ENCODE assay signal across 1 cellular context in the genomic region with DNA sequence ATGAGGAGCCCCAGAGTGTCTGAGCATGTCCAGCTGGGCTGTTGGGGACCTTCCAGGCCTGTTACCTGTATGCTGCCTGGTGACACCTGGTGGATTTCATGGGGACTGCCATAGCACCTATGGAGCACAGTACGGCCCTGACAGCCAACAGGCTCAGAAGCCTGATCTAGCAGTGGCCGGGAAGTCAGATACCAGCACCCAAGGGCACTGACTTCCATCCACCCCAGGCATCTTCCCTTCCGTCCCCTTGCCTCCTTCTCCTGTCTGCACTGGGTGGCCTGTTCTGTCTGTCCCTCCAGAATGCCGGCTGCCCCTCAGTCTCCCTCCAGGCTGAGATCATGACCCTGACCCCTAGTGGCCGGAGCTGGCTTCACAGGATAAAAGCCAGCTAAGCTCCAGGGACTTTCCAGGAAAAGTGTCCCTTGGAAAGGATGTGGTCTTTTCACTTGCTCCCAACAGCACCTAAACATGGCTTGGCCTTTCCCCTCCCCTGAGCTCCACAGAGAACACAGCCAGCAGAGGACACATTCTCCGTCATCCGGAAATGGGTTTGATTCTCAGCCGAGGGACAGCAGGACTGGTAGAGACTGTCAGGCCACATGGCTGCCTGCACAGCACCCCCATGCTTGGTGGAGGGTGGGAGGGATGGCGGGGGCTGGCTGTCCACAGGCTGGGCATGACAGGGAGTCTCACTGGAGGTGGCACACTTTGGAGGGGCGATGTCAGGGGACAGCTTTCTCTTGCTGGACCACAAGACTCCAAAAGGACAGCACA.
TF ChIP-seq lines count a peak whose summit lies in the region.

No MANE protein-coding gene starts in this region.

TF ChIP-seq in GM12878, 131 proteins besides CTCF, POLR2A, EP300 and RAD21 (continued from another document):
- TF ChIP-seq, protein P1, sequence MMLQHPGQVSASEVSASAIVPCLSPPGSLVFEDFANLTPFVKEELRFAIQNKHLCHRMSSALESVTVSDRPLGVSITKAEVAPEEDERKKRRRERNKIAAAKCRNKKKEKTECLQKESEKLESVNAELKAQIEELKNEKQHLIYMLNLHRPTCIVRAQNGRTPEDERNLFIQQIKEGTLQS (IDR thresholded peaks at IDR 0.05; ENCODE audit: borderline replicate concordance, extremely low read depth, low read depth, low read length) = no peak
- TF ChIP-seq SMC3 (IDR thresholded peaks at IDR 0.05; ENCODE audit: borderline replicate concordance, low read length) (0 out of 2 replicates have a peak, but pooled peaks have one; percentile 8), YY1 (IDR thresholded peaks at IDR 0.05; ENCODE audit: low read depth, low read length) (peak; percentile 54), MEF2B (IDR thresholded peaks at IDR 0.05; ENCODE audit: partially characterized antibody, poor library complexity, severe bottlenecking) (peak; percentile 50), JUNB (IDR thresholded peaks at IDR 0.05) (no peak), DPF2 (IDR thresholded peaks at IDR 0.05) (0 out of 2 replicates have a peak, but pooled peaks have one; percentile 34), HCFC1 (IDR thresholded peaks at IDR 0.05; ENCODE audit: low read length) (no peak), NBN (IDR thresholded peaks at IDR 0.05) (peak; percentile 93), NR2F1 (conservative IDR thresholded peaks at IDR 0.05) (peak; percentile 53; the same call in 1 of the 2 replicates), RUNX3 (IDR thresholded peaks at IDR 0.05; ENCODE audit: low read length) (0 out of 2 replicates have a peak, but pooled peaks have one; percentile 23), SRF (IDR thresholded peaks at IDR 0.05; ENCODE audit: low read depth in 2 of 2, low read length in 2 of 2) (0 out of 4 replicates have a peak, but pooled peaks of 1 of the 2 experiments have one; percentile 12), SMARCA5 (IDR thresholded peaks at IDR 0.05) (peak; percentile 71; the same call in 1 of the 2 replicates), CHD2 (IDR thresholded peaks at IDR 0.05; ENCODE audit: borderline replicate concordance, low read depth, low read length) (0 out of 2 replicates have a peak, but pooled peaks have one; percentile 35), ZSCAN29 (IDR thresholded peaks at IDR 0.05) (no peak), CBX5 (IDR thresholded peaks at IDR 0.05; ENCODE audit: low read depth) (no peak), NFIC (IDR thresholded peaks at IDR 0.05; ENCODE audit: low read depth, low read length) (no peak), EED (IDR thresholded peaks at IDR 0.05; ENCODE audit: low read depth) (peak; percentile 87), HDGF (IDR thresholded peaks at IDR 0.05) (peak; percentile 83), MTA2 (IDR thresholded peaks at IDR 0.05; ENCODE audit: low read depth) (peak; percentile 28; the same call in 1 of the 2 replicates)
- TF ChIP-seq, protein P2, sequence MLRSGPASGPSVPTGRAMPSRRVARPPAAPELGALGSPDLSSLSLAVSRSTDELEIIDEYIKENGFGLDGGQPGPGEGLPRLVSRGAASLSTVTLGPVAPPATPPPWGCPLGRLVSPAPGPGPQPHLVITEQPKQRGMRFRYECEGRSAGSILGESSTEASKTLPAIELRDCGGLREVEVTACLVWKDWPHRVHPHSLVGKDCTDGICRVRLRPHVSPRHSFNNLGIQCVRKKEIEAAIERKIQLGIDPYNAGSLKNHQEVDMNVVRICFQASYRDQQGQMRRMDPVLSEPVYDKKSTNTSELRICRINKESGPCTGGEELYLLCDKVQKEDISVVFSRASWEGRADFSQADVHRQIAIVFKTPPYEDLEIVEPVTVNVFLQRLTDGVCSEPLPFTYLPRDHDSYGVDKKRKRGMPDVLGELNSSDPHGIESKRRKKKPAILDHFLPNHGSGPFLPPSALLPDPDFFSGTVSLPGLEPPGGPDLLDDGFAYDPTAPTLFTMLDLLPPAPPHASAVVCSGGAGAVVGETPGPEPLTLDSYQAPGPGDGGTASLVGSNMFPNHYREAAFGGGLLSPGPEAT (IDR thresholded peaks at IDR 0.05; ENCODE audit: low read depth) = peak; percentile 96
- TF ChIP-seq, protein P3, sequence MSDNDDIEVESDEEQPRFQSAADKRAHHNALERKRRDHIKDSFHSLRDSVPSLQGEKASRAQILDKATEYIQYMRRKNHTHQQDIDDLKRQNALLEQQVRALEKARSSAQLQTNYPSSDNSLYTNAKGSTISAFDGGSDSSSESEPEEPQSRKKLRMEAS (IDR thresholded peaks at IDR 0.05; ENCODE audit: low read depth, low read length) = peak; percentile 35; the same call in 1 of the 2 replicates
- TF ChIP-seq, protein P4, sequence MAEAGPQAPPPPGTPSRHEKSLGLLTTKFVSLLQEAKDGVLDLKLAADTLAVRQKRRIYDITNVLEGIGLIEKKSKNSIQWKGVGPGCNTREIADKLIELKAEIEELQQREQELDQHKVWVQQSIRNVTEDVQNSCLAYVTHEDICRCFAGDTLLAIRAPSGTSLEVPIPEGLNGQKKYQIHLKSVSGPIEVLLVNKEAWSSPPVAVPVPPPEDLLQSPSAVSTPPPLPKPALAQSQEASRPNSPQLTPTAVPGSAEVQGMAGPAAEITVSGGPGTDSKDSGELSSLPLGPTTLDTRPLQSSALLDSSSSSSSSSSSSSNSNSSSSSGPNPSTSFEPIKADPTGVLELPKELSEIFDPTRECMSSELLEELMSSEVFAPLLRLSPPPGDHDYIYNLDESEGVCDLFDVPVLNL (IDR thresholded peaks at IDR 0.05; ENCODE audit: low read depth, low read length) = no peak
- TF ChIP-seq, protein P5, sequence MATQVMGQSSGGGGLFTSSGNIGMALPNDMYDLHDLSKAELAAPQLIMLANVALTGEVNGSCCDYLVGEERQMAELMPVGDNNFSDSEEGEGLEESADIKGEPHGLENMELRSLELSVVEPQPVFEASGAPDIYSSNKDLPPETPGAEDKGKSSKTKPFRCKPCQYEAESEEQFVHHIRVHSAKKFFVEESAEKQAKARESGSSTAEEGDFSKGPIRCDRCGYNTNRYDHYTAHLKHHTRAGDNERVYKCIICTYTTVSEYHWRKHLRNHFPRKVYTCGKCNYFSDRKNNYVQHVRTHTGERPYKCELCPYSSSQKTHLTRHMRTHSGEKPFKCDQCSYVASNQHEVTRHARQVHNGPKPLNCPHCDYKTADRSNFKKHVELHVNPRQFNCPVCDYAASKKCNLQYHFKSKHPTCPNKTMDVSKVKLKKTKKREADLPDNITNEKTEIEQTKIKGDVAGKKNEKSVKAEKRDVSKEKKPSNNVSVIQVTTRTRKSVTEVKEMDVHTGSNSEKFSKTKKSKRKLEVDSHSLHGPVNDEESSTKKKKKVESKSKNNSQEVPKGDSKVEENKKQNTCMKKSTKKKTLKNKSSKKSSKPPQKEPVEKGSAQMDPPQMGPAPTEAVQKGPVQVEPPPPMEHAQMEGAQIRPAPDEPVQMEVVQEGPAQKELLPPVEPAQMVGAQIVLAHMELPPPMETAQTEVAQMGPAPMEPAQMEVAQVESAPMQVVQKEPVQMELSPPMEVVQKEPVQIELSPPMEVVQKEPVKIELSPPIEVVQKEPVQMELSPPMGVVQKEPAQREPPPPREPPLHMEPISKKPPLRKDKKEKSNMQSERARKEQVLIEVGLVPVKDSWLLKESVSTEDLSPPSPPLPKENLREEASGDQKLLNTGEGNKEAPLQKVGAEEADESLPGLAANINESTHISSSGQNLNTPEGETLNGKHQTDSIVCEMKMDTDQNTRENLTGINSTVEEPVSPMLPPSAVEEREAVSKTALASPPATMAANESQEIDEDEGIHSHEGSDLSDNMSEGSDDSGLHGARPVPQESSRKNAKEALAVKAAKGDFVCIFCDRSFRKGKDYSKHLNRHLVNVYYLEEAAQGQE (IDR thresholded peaks at IDR 0.05; ENCODE audit: low read depth, low read length) = no peak
